17 cellular contexts compared by ENCODE assay signal in genomic region chr11:95570845-95571244, GRCh38.
DNase-seq lines count a peak whose midpoint lies in the region; TF ChIP-seq lines count a peak whose summit lies in the region.
"Had no signal": no experiment of that assay in that cellular context is flagged by ENCODE, and none has a peak within 500 bp of the region (broad histone marks: within the 10 kb centered on the region; RNA-seq: fewer than 3 reads in every experiment).

No MANE protein-coding gene starts in this region.

- H2AFZ ChIP-seq in smooth muscle cell (ENCODE audit: low read depth) (peak overlapping the region; percentile 8), trophoblast cell (ENCODE audit: insufficient read depth, low read length, poor library complexity) (no peak overlapping the region)
- H2AFZ ChIP-seq: GM23248 had no signal

- H3K79me1 ChIP-seq in trophoblast cell (ENCODE audit: low read length): no peaks in the 10 kb centered on the region

- no peaks in the 10 kb centered on the region for H3K27me3 Mint-ChIP-seq in nephron (ENCODE audit: low read depth)
- H3K27me3 Mint-ChIP-seq in activated naive CD4-positive, alpha-beta T cell treated with anti-CD3 and anti-CD28 coated beads for 36 hours (ENCODE audit: low read depth): no peaks in the 10 kb centered on the region

- H2AK5ac ChIP-seq in trophoblast cell (ENCODE audit: low read length): no peak overlapping the region

- no peak overlapping the region for H3K23ac ChIP-seq in trophoblast cell (ENCODE audit: low read length)

- no peaks in the 10 kb centered on the region for H3K9me3 ChIP-seq in smooth muscle cell (replicated peaks; ENCODE audit: low read depth)
- H3K9me3 ChIP-seq in trophoblast cell (ENCODE audit: insufficient read depth, low read depth, low read length): peaks cover 3% of the 10 kb centered on the region
- no peaks in the 10 kb centered on the region for H3K9me3 ChIP-seq in effector memory CD4-positive, alpha-beta T cell (ENCODE audit: control insufficient read depth, low read length)
- H3K9me3 ChIP-seq: BE2C had no signal

- no peak overlapping the region for H3K4me3 ChIP-seq in smooth muscle cell
- H3K4me3 ChIP-seq in trophoblast cell (ENCODE audit: low read depth, low read length): no peak overlapping the region
- no peak overlapping the region for H3K4me3 ChIP-seq in effector memory CD4-positive, alpha-beta T cell (ENCODE audit: insufficient read depth, low read depth, low read length, poor library complexity, severe bottlenecking)
- H3K4me3 ChIP-seq: GM23248 had no signal

- no peak overlapping the region for H4K12ac ChIP-seq in trophoblast cell (ENCODE audit: low read depth, low read length)

- H3K14ac ChIP-seq in trophoblast cell (ENCODE audit: low read length): no peak overlapping the region

- no peak overlapping the region for H3K18ac ChIP-seq in trophoblast cell (ENCODE audit: low read length)

- no peaks in the 10 kb centered on the region for H4K20me1 ChIP-seq in smooth muscle cell (ENCODE audit: low read depth)

- peak overlapping the region; percentile 49 to 72 (median 54) for H3K27ac Mint-ChIP-seq in nephron
- no peak overlapping the region for H3K27ac Mint-ChIP-seq in activated naive CD4-positive, alpha-beta T cell treated with anti-CD3 and anti-CD28 coated beads for 36 hours

- no peak overlapping the region for H3K9ac ChIP-seq in smooth muscle cell (ENCODE audit: low read depth)
- no peak overlapping the region for H3K9ac ChIP-seq in trophoblast cell (ENCODE audit: low read length)
- H3K9ac ChIP-seq: GM23248 had no signal

- H3K27me3 ChIP-seq in smooth muscle cell (ENCODE audit: low read depth): no peaks in the 10 kb centered on the region
- H3K27me3 ChIP-seq in trophoblast cell (ENCODE audit: insufficient read depth, low read length): no peaks in the 10 kb centered on the region
- no peaks in the 10 kb centered on the region for H3K27me3 ChIP-seq in effector memory CD4-positive, alpha-beta T cell (replicated peaks; ENCODE audit: control insufficient read depth, insufficient read depth, low read length, poor library complexity, severe bottlenecking)
- H3K27me3 ChIP-seq: BE2C had no signal

- no peak overlapping the region for H3K4me2 ChIP-seq in smooth muscle cell
- H3K4me2 ChIP-seq in trophoblast cell (ENCODE audit: low read length): no peak overlapping the region

- H2BK5ac ChIP-seq in trophoblast cell (ENCODE audit: low read depth, low read length, poor library complexity): no peak overlapping the region

- H3F3A ChIP-seq in smooth muscle cell (ENCODE audit: low read depth): peaks cover 7% of the 10 kb centered on the region

- H4K8ac ChIP-seq in trophoblast cell (ENCODE audit: low read depth, low read length): no peak overlapping the region

- intact Hi-C loops in activated naive CD4-positive, alpha-beta T cell treated with anti-CD3 and anti-CD28 coated beads for 36 hours (cut with micrococcal nuclease): no loop called here

- no peak overlapping the region for H2BK120ac ChIP-seq in trophoblast cell (ENCODE audit: insufficient read depth, low read length, poor library complexity)

- H3K27ac ChIP-seq in angular gyrus (ENCODE audit: low read depth, low read length) (peak overlapping the region; percentile 22), smooth muscle cell (ENCODE audit: low read depth) (no peak overlapping the region), trophoblast cell (ENCODE audit: low read depth, low read length) (no peak overlapping the region)
- no peak overlapping the region for H3K27ac ChIP-seq in effector memory CD4-positive, alpha-beta T cell (ENCODE audit: insufficient read depth, low read length, poor library complexity, severe bottlenecking)
- H3K27ac ChIP-seq: GM23248, HL-60 had no signal

- CTCF ChIA-PET in activated naive CD4-positive, alpha-beta T cell treated with anti-CD3 and anti-CD28 coated beads for 36 hours (lab: Charles Lee): no interaction called here

- H3K79me2 ChIP-seq in smooth muscle cell (ENCODE audit: low read depth) (no peaks in the 10 kb centered on the region), trophoblast cell (ENCODE audit: control insufficient read depth, insufficient read depth, low read length, poor library complexity) (no peaks in the 10 kb centered on the region)

- H3K4ac ChIP-seq in trophoblast cell (ENCODE audit: low read depth, low read length): no peak overlapping the region

- no peak overlapping the region for H4K91ac ChIP-seq in trophoblast cell (ENCODE audit: low read depth, low read length)

- H3K4me3 Mint-ChIP-seq in nephron: no peak overlapping the region
- no peak overlapping the region for H3K4me3 Mint-ChIP-seq in activated naive CD4-positive, alpha-beta T cell treated with anti-CD3 and anti-CD28 coated beads for 36 hours
- H3K4me3 Mint-ChIP-seq: CD4-positive, CD25-positive, alpha-beta regulatory T cell; CD8-positive, alpha-beta memory T cell had no signal

- WGBS in smooth muscle cell (ENCODE audit: low lambda C conversion rate): 90% methylated on average over 2 of the region's 2 CpGs
- no CpG with 5 or more reads among the region's 2 CpGs for WGBS in trophoblast cell (ENCODE audit: extremely low coverage, insufficient coverage, insufficient read length)

- peaks cover 4% of the 10 kb centered on the region for H3K36me3 Mint-ChIP-seq in nephron (ENCODE audit: low read depth)
- H3K36me3 Mint-ChIP-seq in activated naive CD4-positive, alpha-beta T cell treated with anti-CD3 and anti-CD28 coated beads for 36 hours (ENCODE audit: low read depth): peaks cover 7% of the 10 kb centered on the region
- H3K36me3 Mint-ChIP-seq: CD8-positive, alpha-beta memory T cell had no signal

- no peak for TF ChIP-seq CTCF in nephron (IDR thresholded peaks at IDR 0.05; ENCODE audit: unreplicated experiment in 3 of 3)
- TF ChIP-seq CTCF in smooth muscle cell (IDR thresholded peaks at IDR 0.05; ENCODE audit: borderline replicate concordance, insufficient read depth, poor library complexity, severe bottlenecking): no peak

- peaks cover 71% of the 10 kb centered on the region for H3K4me1 Mint-ChIP-seq in nephron
- H3K4me1 Mint-ChIP-seq in activated naive CD4-positive, alpha-beta T cell treated with anti-CD3 and anti-CD28 coated beads for 36 hours (ENCODE audit: low read depth): peaks cover 5% of the 10 kb centered on the region
- H3K4me1 Mint-ChIP-seq: CD8-positive, alpha-beta memory T cell had no signal

- peak; percentile 16 to 28 for DNase-seq in hippocampal formation (lab: John Stamatoyannopoulos, UW)
- no peak for DNase-seq in smooth muscle cell (lab: John Stamatoyannopoulos, UW; ENCODE audit: unreplicated experiment)
- no peak for DNase-seq in activated naive CD4-positive, alpha-beta T cell treated with anti-CD3 and anti-CD28 coated beads for 36 hours
- DNase-seq in stimulated activated CD4-positive, alpha-beta T cell treated with anti-CD3 and anti-CD28 coated beads, Interleukin-4, amount 100 ng/mL, for 1 hour: no peak
- DNase-seq in trophoblast cell: no peak
- no peak for DNase-seq in effector memory CD4-positive, alpha-beta T cell
- DNase-seq: 8988T; BE2C; CD4-positive, CD25-positive, alpha-beta regulatory T cell; CD8-positive, alpha-beta memory T cell; COR-L47; DMS 273 treated with DMSO at 0.1 percent for 48 hours; GM23248; HCEC 1CT had no signal

- no peaks in the 10 kb centered on the region for H3K36me3 ChIP-seq in smooth muscle cell (ENCODE audit: low read depth)
- H3K36me3 ChIP-seq in trophoblast cell (ENCODE audit: control insufficient read depth in 1 of 2, insufficient read depth in 2 of 2, low read length in 2 of 2): peaks cover 0 to 2% of the 10 kb centered on the region in 2 experiments
- H3K36me3 ChIP-seq in effector memory CD4-positive, alpha-beta T cell (ENCODE audit: control insufficient read depth, insufficient read depth, low read length): no peaks in the 10 kb centered on the region
- H3K36me3 ChIP-seq: BE2C had no signal

- H2BK12ac ChIP-seq in trophoblast cell (ENCODE audit: low read length): no peak overlapping the region

- H3K4me1 ChIP-seq in smooth muscle cell (ENCODE audit: low read depth): peaks cover 23% of the 10 kb centered on the region
- no peaks in the 10 kb centered on the region for H3K4me1 ChIP-seq in trophoblast cell (ENCODE audit: control insufficient read depth in 1 of 2, insufficient read depth in 2 of 2, low read length in 2 of 2)
- H3K4me1 ChIP-seq in effector memory CD4-positive, alpha-beta T cell (ENCODE audit: control insufficient read depth, insufficient read depth, low read length, poor library complexity, severe bottlenecking): no peaks in the 10 kb centered on the region

- peaks cover 10% of the 10 kb centered on the region for H3K9me3 Mint-ChIP-seq in nephron
- peaks cover 14% of the 10 kb centered on the region for H3K9me3 Mint-ChIP-seq in activated naive CD4-positive, alpha-beta T cell treated with anti-CD3 and anti-CD28 coated beads for 36 hours

Comparison
In these comparisons a context has a peak if more than half of its experiments do, and no peak if none do; other contexts are left out.
1. DNase-seq: peak in hippocampal formation (2 of 2); none in smooth muscle cell (single experiment), activated naive CD4-positive, alpha-beta T cell treated with anti-CD3 and anti-CD28 coated beads for 36 hours (single experiment), stimulated activated CD4-positive, alpha-beta T cell treated with anti-CD3 and anti-CD28 coated beads, Interleukin-4, amount 100 ng/mL, for 1 hour (single experiment), trophoblast cell (0 of 2) and effector memory CD4-positive, alpha-beta T cell (0 of 3).